Comparison of ENCODE assay signal across 26 cellular contexts in the genomic region with DNA sequence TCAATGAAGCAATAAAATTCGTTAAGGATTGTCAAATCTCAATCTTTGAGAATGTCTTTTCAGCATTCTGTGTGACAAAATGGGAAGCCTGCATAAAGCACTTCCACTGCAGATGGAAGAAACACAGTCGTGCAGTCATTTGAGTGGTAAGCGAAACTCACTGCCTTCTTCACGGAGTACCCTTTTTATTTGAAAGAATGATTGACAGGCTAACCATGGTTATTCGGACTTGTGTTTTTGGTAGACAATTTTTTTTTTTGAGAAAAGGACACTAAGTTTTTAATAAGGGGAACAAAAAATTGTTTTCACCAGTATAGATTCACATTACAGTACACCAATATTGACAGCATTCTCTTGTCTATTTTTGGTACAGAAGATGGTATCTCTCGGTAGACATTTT.
DNase-seq lines count a peak whose midpoint lies in the region; ATAC-seq, FAIRE-seq and TF ChIP-seq lines count a peak whose summit lies in the region.
"Had no signal": no experiment of that assay in that cellular context is flagged by ENCODE, and none has a peak within 500 bp of the region (broad histone marks: within the 10 kb centered on the region; RNA-seq: fewer than 3 reads in every experiment).

No MANE protein-coding gene starts in this region.

- H3K4me1 ChIP-seq in astrocyte (ENCODE audit: insufficient read depth, low read length): no peaks in the 10 kb centered on the region
- H3K4me1 ChIP-seq in trophoblast cell (ENCODE audit: control insufficient read depth in 1 of 2, insufficient read depth in 2 of 2, low read length in 2 of 2): peaks cover 2% of the 10 kb centered on the region in 2 experiments
- H3K4me1 ChIP-seq: BE2C had no signal

- CTCF ChIA-PET in HEK293T (lab: Yijun Ruan, JAX): no interaction called here

- peak overlapping the region; percentile 36 for H2BK120ac ChIP-seq in trophoblast cell (ENCODE audit: insufficient read depth, low read length, poor library complexity)

- DNase-seq in HEK293T (ENCODE audit: extremely low spot score) (no peak), astrocyte (ENCODE audit: low read depth) (no peak), trophoblast cell (peak in 1 of 2 donors; percentile 65), lower leg skin (ENCODE audit: low spot score in 2 of 2) (no peak)
- DNase-seq: ACHN; BE2C; C1 segment of cervical spinal cord; CD4-positive, alpha-beta memory T cell; CD4-positive, CD25-positive, alpha-beta regulatory T cell; CD8-positive, alpha-beta memory T cell; COR-L47; DMS 273 treated with DMSO at 0.1 percent for 48 hours; DMS153; DMS53; DMS79; DND-41; EL; GDM1 had no signal

- H3K4me1 Mint-ChIP-seq in astrocyte (ENCODE audit: low read depth, unreplicated experiment): no peaks in the 10 kb centered on the region
- H3K4me1 Mint-ChIP-seq: CD14-positive monocyte; CD4-positive, alpha-beta memory T cell; CD8-positive, alpha-beta memory T cell had no signal

- no peak overlapping the region for H3K4ac ChIP-seq in trophoblast cell (ENCODE audit: low read depth, low read length)

- no peak overlapping the region for H3K4me3 Mint-ChIP-seq in astrocyte (ENCODE audit: unreplicated experiment)
- H3K4me3 Mint-ChIP-seq: CD14-positive monocyte; CD4-positive, alpha-beta memory T cell; CD4-positive, CD25-positive, alpha-beta regulatory T cell; CD8-positive, alpha-beta memory T cell had no signal

- H3K79me2 ChIP-seq in astrocyte (ENCODE audit: insufficient read depth, low read length) (no peaks in the 10 kb centered on the region), trophoblast cell (ENCODE audit: control insufficient read depth, insufficient read depth, low read length, poor library complexity) (no peaks in the 10 kb centered on the region)

- no CpG with 5 or more reads among the region's 6 CpGs for WGBS in trophoblast cell (ENCODE audit: extremely low coverage, insufficient coverage, insufficient read length)
- 64 to 84% methylated on average over 6 of the region's 6 CpGs for WGBS in lower leg skin, 2 donors

- H4K91ac ChIP-seq in trophoblast cell (ENCODE audit: low read depth, low read length): no peak overlapping the region

- FAIRE-seq in astrocyte (lab: Jason Lieb, UNC): peak; percentile 34
- FAIRE-seq: A204.1, GM12878, GM12892, GM19239 had no signal

- H2BK5ac ChIP-seq in trophoblast cell (ENCODE audit: low read depth, low read length, poor library complexity): no peak overlapping the region

- no peak overlapping the region for H3K9ac ChIP-seq in astrocyte (ENCODE audit: low read length)
- H3K9ac ChIP-seq in trophoblast cell (ENCODE audit: low read length): no peak overlapping the region
- H3K9ac ChIP-seq: BLaER1 had no signal

- H3K27me3 Mint-ChIP-seq in astrocyte (ENCODE audit: low read depth, unreplicated experiment): peaks cover 8% of the 10 kb centered on the region
- H3K27me3 Mint-ChIP-seq: CD4-positive, CD25-positive, alpha-beta regulatory T cell; CD8-positive, alpha-beta memory T cell had no signal

- H3K27ac Mint-ChIP-seq in astrocyte (ENCODE audit: unreplicated experiment): no peak overlapping the region
- H3K27ac Mint-ChIP-seq: CD14-positive monocyte; CD4-positive, alpha-beta memory T cell; CD4-positive, CD25-positive, alpha-beta regulatory T cell; CD8-positive, alpha-beta memory T cell had no signal

- no peak overlapping the region for H2AK5ac ChIP-seq in trophoblast cell (ENCODE audit: low read length)

- peaks cover 2% of the 10 kb centered on the region for H3K79me1 ChIP-seq in trophoblast cell (ENCODE audit: low read length)

- POLR2A ChIA-PET in HEK293T (lab: Yijun Ruan, JAX): no interaction called here

- no peaks in the 10 kb centered on the region for H3K36me3 Mint-ChIP-seq in astrocyte (ENCODE audit: low read depth, unreplicated experiment)
- H3K36me3 Mint-ChIP-seq: CD14-positive monocyte; CD4-positive, alpha-beta memory T cell; CD4-positive, CD25-positive, alpha-beta regulatory T cell had no signal

- H3K36me3 ChIP-seq in astrocyte (ENCODE audit: insufficient read depth, low read length) (no peaks in the 10 kb centered on the region), trophoblast cell (ENCODE audit: control insufficient read depth in 1 of 2, insufficient read depth in 2 of 2, low read length in 2 of 2) (no peaks in the 10 kb centered on the region)
- H3K36me3 ChIP-seq: BE2C, BLaER1 had no signal

- no peak overlapping the region for H3K14ac ChIP-seq in trophoblast cell (ENCODE audit: low read length)

- H3K4me2 ChIP-seq in astrocyte (ENCODE audit: low read length) (no peak overlapping the region), trophoblast cell (ENCODE audit: low read length) (no peak overlapping the region)
- H3K4me2 ChIP-seq: BLaER1 had no signal

- H3K4me3 ChIP-seq in astrocyte (ENCODE audit: insufficient read depth, low read depth, low read length) (no peak overlapping the region), trophoblast cell (ENCODE audit: low read depth, low read length) (no peak overlapping the region), lower leg skin (ENCODE audit: low read depth, poor library complexity, severe bottlenecking) (no peak overlapping the region)
- H3K4me3 ChIP-seq: BLaER1, GM12878 had no signal

- no peaks in the 10 kb centered on the region for H4K20me1 ChIP-seq in astrocyte (ENCODE audit: insufficient read depth, low read length)
- H4K20me1 ChIP-seq: BLaER1 had no signal

- H3K27ac ChIP-seq in astrocyte (ENCODE audit: low read depth, low read length) (no peak overlapping the region), trophoblast cell (ENCODE audit: low read depth, low read length) (peak overlapping the region; percentile 53)
- H3K27ac ChIP-seq: 22Rv1, BLaER1 had no signal

- H2AFZ ChIP-seq in astrocyte (ENCODE audit: low read depth, low read length): no peak overlapping the region
- H2AFZ ChIP-seq in trophoblast cell (ENCODE audit: insufficient read depth, low read length, poor library complexity): no peak overlapping the region

- no peak overlapping the region for H4K8ac ChIP-seq in trophoblast cell (ENCODE audit: low read depth, low read length)

- H3K18ac ChIP-seq in trophoblast cell (ENCODE audit: low read length): no peak overlapping the region

- H4K12ac ChIP-seq in trophoblast cell (ENCODE audit: low read depth, low read length): no peak overlapping the region

- peaks cover 2% of the 10 kb centered on the region for H3K27me3 ChIP-seq in astrocyte (ENCODE audit: insufficient read depth, low read length)
- no peaks in the 10 kb centered on the region for H3K27me3 ChIP-seq in trophoblast cell (ENCODE audit: insufficient read depth, low read length)
- H3K27me3 ChIP-seq: BE2C, BLaER1 had no signal

- no peak for TF ChIP-seq POLR2A in lower leg skin (IDR thresholded peaks at IDR 0.05)

- TF ChIP-seq CTCF in astrocyte (IDR thresholded peaks at IDR 0.05; ENCODE audit: insufficient read depth, low read depth, low read length) (no peak), lower leg skin (IDR thresholded peaks at IDR 0.05) (no peak)

- intact Hi-C loops in lower leg skin (cut with DNase I; ENCODE audit: low total_unique reads): no loop called here

- no peak overlapping the region for H3K23ac ChIP-seq in trophoblast cell (ENCODE audit: low read length)

- no peak overlapping the region for H2BK12ac ChIP-seq in trophoblast cell (ENCODE audit: low read length)

- H3K9me3 ChIP-seq in astrocyte (ENCODE audit: insufficient read depth, low read depth, low read length) (no peaks in the 10 kb centered on the region), trophoblast cell (ENCODE audit: insufficient read depth, low read depth, low read length) (no peaks in the 10 kb centered on the region)
- H3K9me3 ChIP-seq: BE2C had no signal

- ATAC-seq in GM21360 (IDR thresholded peaks at IDR 0.05; ENCODE audit: unreplicated experiment): no peak
- ATAC-seq: GM12878 had no signal

- no peaks in the 10 kb centered on the region for H3K9me3 Mint-ChIP-seq in astrocyte (ENCODE audit: unreplicated experiment)

TF ChIP-seq in HEK293T, 16 proteins besides CTCF, POLR2A, EP300 and RAD21:
- no peak for TF ChIP-seq FOXM1 (IDR thresholded peaks at IDR 0.05; ENCODE audit: borderline replicate concordance)
- no peak for TF ChIP-seq BHLHE40 (IDR thresholded peaks at IDR 0.05; ENCODE audit: borderline replicate concordance)
- no peak for TF ChIP-seq CTBP1 (IDR thresholded peaks at IDR 0.05; ENCODE audit: borderline replicate concordance)
- TF ChIP-seq PKNOX1 (IDR thresholded peaks at IDR 0.05): peak; percentile 73
- TF ChIP-seq NFRKB (IDR thresholded peaks at IDR 0.05): no peak
- TF ChIP-seq LEF1 (IDR thresholded peaks at IDR 0.05; ENCODE audit: borderline replicate concordance): no peak
- no peak for TF ChIP-seq ARNT (IDR thresholded peaks at IDR 0.05)
- TF ChIP-seq ZNF384 (IDR thresholded peaks at IDR 0.05): no peak
